1 cellular context compared by ENCODE assay signal in genomic region chr2:3348771-3349170, GRCh38.
TF ChIP-seq lines count a peak whose summit lies in the region.

No MANE protein-coding gene starts in this region.

TF ChIP-seq in WTC11, 78 proteins besides CTCF, POLR2A, EP300 and RAD21 (continued from another document):
- TF ChIP-seq ZNF263 (CRISPR knock-in tag; IDR thresholded peaks at IDR 0.05; ENCODE audit: low read depth) (no peak), PRDM15 (CRISPR knock-in tag; IDR thresholded peaks at IDR 0.05) (no peak), STAT6 (CRISPR knock-in tag; conservative IDR thresholded peaks at IDR 0.05; ENCODE audit: low read depth) (no peak), JUN (CRISPR knock-in tag; IDR thresholded peaks at IDR 0.05) (no peak), ZNF396 (CRISPR knock-in tag; IDR thresholded peaks at IDR 0.05; ENCODE audit: borderline replicate concordance) (no peak), SMAD3 (CRISPR knock-in tag; IDR thresholded peaks at IDR 0.05; ENCODE audit: borderline replicate concordance) (no peak), SP1 (CRISPR knock-in tag; conservative IDR thresholded peaks at IDR 0.05) (no peak), CDX4 (CRISPR knock-in tag; IDR thresholded peaks at IDR 0.05; ENCODE audit: borderline replicate concordance) (no peak), ZNF317 (CRISPR knock-in tag; IDR thresholded peaks at IDR 0.05; ENCODE audit: borderline replicate concordance, low read depth) (no peak), NFYB (CRISPR knock-in tag; conservative IDR thresholded peaks at IDR 0.05; ENCODE audit: low read depth) (no peak), SMAD4 (CRISPR knock-in tag; IDR thresholded peaks at IDR 0.05) (no peak), GABPB1 (CRISPR knock-in tag; IDR thresholded peaks at IDR 0.05) (no peak)
